In the genomic region with DNA sequence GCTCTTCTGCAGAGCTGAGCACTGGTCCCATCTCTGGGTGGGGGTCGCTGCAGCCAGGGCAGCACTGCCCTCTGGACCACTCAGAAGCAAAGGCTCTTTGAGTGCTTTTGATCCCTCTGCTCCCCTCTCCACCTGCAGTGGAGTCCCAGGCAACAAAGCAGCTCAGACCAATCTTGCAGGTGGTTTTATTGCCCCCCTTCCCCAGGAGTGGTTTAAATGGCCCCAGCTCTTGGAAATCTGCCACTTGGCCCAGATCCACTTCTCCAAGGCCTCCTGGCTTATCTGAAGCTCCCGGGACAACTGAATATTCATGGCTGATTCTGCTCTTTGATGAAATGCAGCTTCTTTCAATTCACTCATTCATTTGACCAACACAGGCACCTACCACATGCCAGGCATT, we compare ENCODE assay signal across 21 cellular contexts. TPM values are rescaled to one million over a fixed set of nuclear protein-coding genes. Genes with fewer than 3 reads are reported as not detected.
DNase-seq lines count a peak whose midpoint lies in the region; ATAC-seq and TF ChIP-seq lines count a peak whose summit lies in the region.
"Had no signal": no experiment of that assay in that cellular context is flagged by ENCODE, and none has a peak within 500 bp of the region (broad histone marks: within the 10 kb centered on the region; RNA-seq: fewer than 3 reads in every experiment).

No MANE protein-coding gene starts in this region.

- H3K9me3 ChIP-seq in body of pancreas: no peaks in the 10 kb centered on the region
- no peaks in the 10 kb centered on the region for H3K9me3 ChIP-seq in transverse colon
- H3K9me3 ChIP-seq: breast epithelium, heart right ventricle, right lobe of liver, thoracic aorta had no signal

- H3K4me1 ChIP-seq in body of pancreas: peaks cover 30% of the 10 kb centered on the region
- peaks cover 8 to 46% (median 40%) of the 10 kb centered on the region in 4 donors for H3K4me1 ChIP-seq in transverse colon

- intact Hi-C loops in body of pancreas (cut with DNase I): no loop called here
- intact Hi-C loops in transverse colon (cut with DNase I; ENCODE audit: low total_unique reads): no loop called here

- no peak overlapping the region for H3K27ac ChIP-seq in body of pancreas
- peak overlapping the region; percentile 3 to 74 (median 24) for H3K27ac ChIP-seq in transverse colon
- H3K27ac ChIP-seq: right lobe of liver, thoracic aorta had no signal

- no peak for TF ChIP-seq CTCF in body of pancreas (IDR thresholded peaks at IDR 0.05)
- no peak for TF ChIP-seq CTCF in transverse colon (IDR thresholded peaks at IDR 0.05)
- TF ChIP-seq CTCF in GM13977 (IDR thresholded peaks at IDR 0.05; ENCODE audit: extremely low read depth, insufficient read depth, missing control alignments): no peak

- TF ChIP-seq EP300 in transverse colon (IDR thresholded peaks at IDR 0.05; ENCODE audit: low read depth): no peak

- H3K4me3 ChIP-seq in body of pancreas (no peak overlapping the region), transverse colon (no peak overlapping the region)
- H3K4me3 ChIP-seq: breast epithelium, heart right ventricle, right lobe of liver, thoracic aorta had no signal

- DNase-seq in NCI-H82 (lab: John Stamatoyannopoulos, UW): peak; percentile 45
- DNase-seq in NCI-H82 treated with DMSO at 0.1 percent for 48 hours (lab: John Stamatoyannopoulos, UW; ENCODE audit: unreplicated experiment): no peak
- peak; percentile 45 for DNase-seq in NCI-H2107 (lab: John Stamatoyannopoulos, UW)
- DNase-seq in body of pancreas: peak in 3 of 4 donors; percentile 28 to 57 (median 47)
- peak; percentile 88 for DNase-seq in transverse colon
- no peak for DNase-seq in GM13977 (ENCODE audit: low spot score)
- DNase-seq in NCI-H2227 treated with DMSO at 0.1 percent for 48 hours (lab: John Stamatoyannopoulos, UW): no peak
- DNase-seq: activated CD4-positive, CD25-positive, alpha-beta regulatory T cell treated with anti-CD3 and anti-CD28 coated beads, Interleukin-2, amount 50 U/mL, for 72 hours; CD4-positive, alpha-beta T cell; dermis blood vessel endothelial cell; heart right ventricle; immature natural killer cell; NCI-H526 treated with DMSO at 0.1 percent for 48 hours; right lobe of liver; stimulated activated naive B cell treated with anti-CD40 and anti-IgM and Interleukin-4, amounts not matched to agents 10 μg/mL and 1 μg/mL and 100 μg/mL, for 72 hours; T-helper 9 cell had no signal

- H3K36me3 ChIP-seq in body of pancreas (replicated peaks in 1 of 2; ENCODE audit: insufficient read depth in 1 of 2, low read depth in 2 of 2) (no peaks in the 10 kb centered on the region), transverse colon (no peaks in the 10 kb centered on the region)
- H3K36me3 ChIP-seq: breast epithelium, heart right ventricle, right lobe of liver, thoracic aorta had no signal

- ATAC-seq in body of pancreas: no peak
- ATAC-seq in GM21526 (IDR thresholded peaks at IDR 0.05; ENCODE audit: low FRiP score, unreplicated experiment): no peak
- ATAC-seq: heart right ventricle, right lobe of liver, SK-N-SH treated with all-trans-retinoic acid at 6 μM for 48 hours had no signal

- H3K27me3 ChIP-seq in body of pancreas: no peaks in the 10 kb centered on the region
- peaks cover 28% of the 10 kb centered on the region for H3K27me3 ChIP-seq in transverse colon
- H3K27me3 ChIP-seq: right lobe of liver had no signal

- 26 to 48% methylated on average over 2 of the region's 2 CpGs for WGBS in body of pancreas, 2 donors
- WGBS in transverse colon (ENCODE audit: low coverage in 1 of 2), 2 donors: 35 to 50% methylated on average over 1 of the region's 2 CpGs

- TF ChIP-seq POLR2A in body of pancreas (IDR thresholded peaks at IDR 0.05) (no peak), transverse colon (IDR thresholded peaks at IDR 0.05) (no peak)

- in situ Hi-C loops in transverse colon (cut with MboI; ENCODE audit: low pct_ligation_motif_present in 1 of 4, low pct_unique_long_range_greater_than_20kb in 1 of 4, low sequenced_read_pairs in 3 of 4): no loop called here
- in situ Hi-C loops in GM13977 (cut with MboI; ENCODE audit: low pct_unique_long_range_greater_than_20kb, low sequenced_read_pairs, unreplicated experiment): no loop called here

RNA-seq across cellular contexts. Expression of gene STUM, which starts 2.7 kb away (rescaled TPM):
- 1 to 10 TPM; 1.3 to 1.6 TPM for total RNA-seq in body of pancreas
- total RNA-seq in transverse colon: 1 to 10 TPM; 1.4 to 4.1 (median 3.3) TPM
- total RNA-seq: CD4-positive, alpha-beta T cell; endothelial cell of umbilical vein had no signal

Comparison
In these comparisons a context has a peak if more than half of its experiments do, and no peak if none do; other contexts are left out.
1. DNase-seq: peak in NCI-H82 (single experiment), NCI-H2107 (single experiment), body of pancreas (3 of 4) and transverse colon (single experiment); none in NCI-H82 treated with DMSO at 0.1 percent for 48 hours (single experiment), GM13977 (single experiment) and NCI-H2227 treated with DMSO at 0.1 percent for 48 hours (single experiment).
2. H3K27ac ChIP-seq: peak in transverse colon (4 of 4); none in body of pancreas (0 of 4).